ENCODE assay signal across 7 cellular contexts in the genomic region with DNA sequence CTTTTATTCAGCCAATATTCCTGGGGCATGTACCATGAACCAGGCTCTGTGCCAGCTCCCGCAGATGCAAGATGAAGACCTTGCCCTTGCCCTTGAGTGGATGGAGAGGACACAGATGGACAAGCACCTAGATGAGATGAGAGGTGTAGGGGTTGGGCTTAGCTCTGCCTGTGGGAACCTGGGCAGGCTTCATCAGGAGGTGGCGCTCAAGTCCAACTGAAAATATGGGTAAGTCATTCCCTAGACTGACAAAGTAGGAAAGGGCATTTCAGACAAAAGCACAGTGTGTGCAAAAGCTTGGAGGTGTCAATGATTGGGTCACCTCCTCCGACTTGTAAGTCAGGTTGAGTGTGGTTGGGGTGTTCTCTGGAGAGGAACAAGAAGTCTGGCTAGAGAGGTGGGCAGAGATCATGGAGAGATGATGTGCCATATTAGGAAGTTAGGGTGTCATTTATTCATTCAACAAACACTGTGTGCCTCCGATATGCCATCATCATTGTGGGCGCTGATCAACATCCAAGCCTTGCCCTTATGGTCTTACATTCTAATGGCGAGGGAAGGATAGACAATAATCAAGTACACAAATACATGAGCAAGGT.
A peak's percentile ranks its signal among the peaks of the same experiment; 100 is the strongest.
DNase-seq lines count a peak whose midpoint lies in the region; ATAC-seq, FAIRE-seq and TF ChIP-seq lines count a peak whose summit lies in the region.

No MANE protein-coding gene starts in this region.

- no peak overlapping the region for H3K27ac Mint-ChIP-seq in chondrocyte (ENCODE audit: unreplicated experiment)
- H3K27ac Mint-ChIP-seq in activated T-helper 2 cell treated with anti-CD3 and anti-CD28 coated beads, Interferon-gamma antibody, Interleukin-2, Interleukin-4, amounts not matched to agents 10 μg/mL and 5 μg/mL and 100 μg/mL, durations not matched to agents 14 hours and 24 hours and 36 hours: no peak overlapping the region

- H3K9ac ChIP-seq in OCI-LY1 (ENCODE audit: low read length): no peak overlapping the region
- no peak overlapping the region for H3K9ac ChIP-seq in HepG2 (ENCODE audit: insufficient read depth, low read depth, low read length)

- DNase-seq in ELR (ENCODE audit: low read depth) (peak; percentile 68), chondrocyte (ENCODE audit: low spot score) (no peak), HepG2 (ENCODE audit: low spot score) (peak; percentile 44)
- peak; percentile 7 for DNase-seq in Jurkat, Clone E6-1 (ENCODE audit: low read depth, low spot score)
- DNase-seq in activated T-helper 2 cell treated with anti-CD3 and anti-CD28 coated beads, Interferon-gamma antibody, Interleukin-2, Interleukin-4, amounts not matched to agents 10 μg/mL and 5 μg/mL and 100 μg/mL, durations not matched to agents 14 hours and 24 hours and 36 hours (ENCODE audit: low spot score): no peak

- no TSS peak for BruUV-seq in HepG2 (replicated peaks; lab: Mats Ljungman, UMichigan)

- peak; percentile 90 for FAIRE-seq in HepG2 (lab: Jason Lieb, UNC)

- H3K27me3 Mint-ChIP-seq in chondrocyte (ENCODE audit: low read depth): no peaks in the 10 kb centered on the region
- no peaks in the 10 kb centered on the region for H3K27me3 Mint-ChIP-seq in activated T-helper 2 cell treated with anti-CD3 and anti-CD28 coated beads, Interferon-gamma antibody, Interleukin-2, Interleukin-4, amounts not matched to agents 10 μg/mL and 5 μg/mL and 100 μg/mL, durations not matched to agents 14 hours and 24 hours and 36 hours (ENCODE audit: low read depth)

- peaks cover 6% of the 10 kb centered on the region for H3K4me1 Mint-ChIP-seq in chondrocyte (ENCODE audit: low read depth)
- H3K4me1 Mint-ChIP-seq in activated T-helper 2 cell treated with anti-CD3 and anti-CD28 coated beads, Interferon-gamma antibody, Interleukin-2, Interleukin-4, amounts not matched to agents 10 μg/mL and 5 μg/mL and 100 μg/mL, durations not matched to agents 14 hours and 24 hours and 36 hours (ENCODE audit: low read depth): no peaks in the 10 kb centered on the region

- H3K9me3 ChIP-seq in OCI-LY1 (ENCODE audit: low read length) (no peaks in the 10 kb centered on the region), HepG2 (ENCODE audit: low read length) (no peaks in the 10 kb centered on the region)

- TF ChIP-seq CTCF in OCI-LY1 (IDR thresholded peaks at IDR 0.05; ENCODE audit: low read length) (peak; percentile 52), chondrocyte (IDR thresholded peaks at IDR 0.05) (peak; percentile 87), HepG2 (CRISPR knock-in tag; IDR thresholded peaks at IDR 0.05) (peak; percentile 86)

- POLR2A ChIA-PET in HepG2 (lab: Yijun Ruan, JAX): no interaction called here

- no peak overlapping the region for H3K27ac ChIP-seq in OCI-LY1 (ENCODE audit: low read depth, low read length, poor library complexity, severe bottlenecking)
- H3K27ac ChIP-seq in HepG2 (ENCODE audit: extremely low read length, insufficient read depth, low read length): no peak overlapping the region

- H3K9me2 ChIP-seq in OCI-LY1 (ENCODE audit: low read depth, low read length): no peaks in the 10 kb centered on the region

- in situ Hi-C loops in HepG2 (cut with HindIII; ENCODE audit: extremely low pct_ligation_motif_present, low pct_unique_long_range_greater_than_20kb): loop anchor here (5.0 kb wide), 1 partner anchor 326 kb away; no protein-coding TSS in a partner anchor

- H3F3A ChIP-seq in OCI-LY1 (ENCODE audit: insufficient read depth, low read length): no peaks in the 10 kb centered on the region

- TF ChIP-seq POLR2A in HepG2 (IDR thresholded peaks at IDR 0.05; ENCODE audit: insufficient read depth in 1 of 2, low read depth in 2 of 2, low read length in 2 of 2): no peak

- H3K27me3 ChIP-seq in OCI-LY1 (ENCODE audit: insufficient read depth, low read length) (no peaks in the 10 kb centered on the region), HepG2 (ENCODE audit: control insufficient read depth in 1 of 2, insufficient read depth in 2 of 2, low read length in 2 of 2) (no peaks in the 10 kb centered on the region)

- no peaks in the 10 kb centered on the region for H3K36me3 ChIP-seq in OCI-LY1 (ENCODE audit: insufficient read depth, low read length)
- H3K36me3 ChIP-seq in HepG2 (replicated peaks in 1 of 2; ENCODE audit: control insufficient read depth in 1 of 2, insufficient read depth in 2 of 2, low read length in 2 of 2): no peaks in the 10 kb centered on the region

- WGBS in HepG2 (ENCODE audit: low lambda C conversion rate): 0% methylated on average over 6 of the region's 6 CpGs

- TF ChIP-seq EP300 in HepG2 (IDR thresholded peaks at IDR 0.05; ENCODE audit: low read depth in 2 of 2, low read length in 2 of 2) (no peak), HepG2 (CRISPR knock-in tag; IDR thresholded peaks at IDR 0.05; ENCODE audit: borderline replicate concordance) (no peak)

- H3K4me2 ChIP-seq in OCI-LY1 (ENCODE audit: low read length) (no peak overlapping the region), HepG2 (ENCODE audit: low read depth, low read length) (no peak overlapping the region)

- H2AFZ ChIP-seq in OCI-LY1 (ENCODE audit: low read length): no peak overlapping the region
- no peak overlapping the region for H2AFZ ChIP-seq in HepG2 (ENCODE audit: low read length)

- no peak overlapping the region for H3K4me3 Mint-ChIP-seq in chondrocyte (ENCODE audit: unreplicated experiment)
- no peak overlapping the region for H3K4me3 Mint-ChIP-seq in activated T-helper 2 cell treated with anti-CD3 and anti-CD28 coated beads, Interferon-gamma antibody, Interleukin-2, Interleukin-4, amounts not matched to agents 10 μg/mL and 5 μg/mL and 100 μg/mL, durations not matched to agents 14 hours and 24 hours and 36 hours (ENCODE audit: low read depth)

- H3K36me3 Mint-ChIP-seq in chondrocyte (ENCODE audit: low read depth): no peaks in the 10 kb centered on the region
- H3K36me3 Mint-ChIP-seq in activated T-helper 2 cell treated with anti-CD3 and anti-CD28 coated beads, Interferon-gamma antibody, Interleukin-2, Interleukin-4, amounts not matched to agents 10 μg/mL and 5 μg/mL and 100 μg/mL, durations not matched to agents 14 hours and 24 hours and 36 hours (ENCODE audit: low read depth): no peaks in the 10 kb centered on the region

- H4K20me1 ChIP-seq in OCI-LY1 (ENCODE audit: insufficient read depth, low read length) (no peaks in the 10 kb centered on the region), HepG2 (ENCODE audit: insufficient read depth, low read length) (no peaks in the 10 kb centered on the region)

- H3K79me2 ChIP-seq in OCI-LY1 (ENCODE audit: insufficient read depth, low read length) (no peaks in the 10 kb centered on the region), HepG2 (ENCODE audit: insufficient read depth, low read length) (no peaks in the 10 kb centered on the region)

- no peaks in the 10 kb centered on the region for H3K4me1 ChIP-seq in OCI-LY1 (ENCODE audit: insufficient read depth, low read length, severe bottlenecking)
- H3K4me1 ChIP-seq in HepG2 (ENCODE audit: insufficient read depth, low read length): no peaks in the 10 kb centered on the region

- peak; percentile 70 for TF ChIP-seq RAD21 in HepG2 (CRISPR knock-in tag; IDR thresholded peaks at IDR 0.05)

- intact Hi-C loops in HepG2 (cut with micrococcal nuclease; ENCODE audit: unreplicated experiment): no loop called here
- intact Hi-C loops in activated T-helper 2 cell treated with anti-CD3 and anti-CD28 coated beads, Interferon-gamma antibody, Interleukin-2, Interleukin-4, amounts not matched to agents 10 μg/mL and 5 μg/mL and 100 μg/mL, durations not matched to agents 14 hours and 24 hours and 36 hours (cut with micrococcal nuclease): loop anchor here (2.0 kb wide), 1 partner anchor 327 kb away; no protein-coding TSS in a partner anchor

- H3K4me3 ChIP-seq in Jurkat, Clone E6-1 (ENCODE audit: low read length): no peak overlapping the region
- H3K4me3 ChIP-seq in OCI-LY1 (ENCODE audit: low read depth, low read length, poor library complexity, severe bottlenecking): no peak overlapping the region
- no peak overlapping the region for H3K4me3 ChIP-seq in HepG2 (replicated peaks in 1 of 3; ENCODE audit: insufficient read depth in 1 of 3, low read depth in 2 of 3, low read length in 3 of 3)

- CTCF ChIA-PET in HepG2 (lab: Yijun Ruan, JAX; ENCODE audit: low intra/inter-chr PET ratio, low total read pairs): interaction anchor here (1.3 to 3.9 kb wide), 3 partner anchors 324 to 351 kb away, joined by 4 to 54 read pairs (median 4); no protein-coding TSS in a partner anchor

- H3K9me3 Mint-ChIP-seq in chondrocyte (ENCODE audit: low read depth): no peaks in the 10 kb centered on the region
- H3K9me3 Mint-ChIP-seq in activated T-helper 2 cell treated with anti-CD3 and anti-CD28 coated beads, Interferon-gamma antibody, Interleukin-2, Interleukin-4, amounts not matched to agents 10 μg/mL and 5 μg/mL and 100 μg/mL, durations not matched to agents 14 hours and 24 hours and 36 hours: no peaks in the 10 kb centered on the region

- ATAC-seq in HepG2 (peak; percentile 94), HG03095 (IDR thresholded peaks at IDR 0.05; ENCODE audit: unreplicated experiment) (no peak)

TF ChIP-seq in HepG2, 621 proteins besides CTCF, POLR2A, EP300 and RAD21:
- TF ChIP-seq GATAD2A (CRISPR knock-in tag; IDR thresholded peaks at IDR 0.05): no peak
- TF ChIP-seq, protein P1, sequence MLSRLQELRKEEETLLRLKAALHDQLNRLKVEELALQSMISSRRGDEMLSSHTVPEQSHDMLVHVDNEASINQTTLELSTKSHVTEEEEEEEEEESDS (CRISPR knock-in tag; IDR thresholded peaks at IDR 0.05; ENCODE audit: borderline replicate concordance): no peak
- peak; percentile 87 for TF ChIP-seq STAG1 (CRISPR knock-in tag; IDR thresholded peaks at IDR 0.05)
- TF ChIP-seq TEAD3 (CRISPR knock-in tag; optimal IDR thresholded peaks at IDR 0.05; ENCODE audit: borderline replicate concordance): peak; percentile 29
- peak; percentile 84 for TF ChIP-seq SMC3 (IDR thresholded peaks at IDR 0.05; ENCODE audit: low read length)
- TF ChIP-seq ZNF3 (CRISPR knock-in tag; IDR thresholded peaks at IDR 0.05): peak; percentile 88

Comparison
In these comparisons a context has a peak if more than half of its experiments do, and no peak if none do; other contexts are left out.
1. DNase-seq: peak in ELR (single experiment), Jurkat, Clone E6-1 (single experiment) and HepG2 (single experiment); none in chondrocyte (single experiment) and activated T-helper 2 cell treated with anti-CD3 and anti-CD28 coated beads, Interferon-gamma antibody, Interleukin-2, Interleukin-4, amounts not matched to agents 10 μg/mL and 5 μg/mL and 100 μg/mL, durations not matched to agents 14 hours and 24 hours and 36 hours (single experiment).
2. Peak in every context shown above with its lines, with median percentiles within 50 percentile points of each other: CTCF ChIP-seq.